In the genomic region with DNA sequence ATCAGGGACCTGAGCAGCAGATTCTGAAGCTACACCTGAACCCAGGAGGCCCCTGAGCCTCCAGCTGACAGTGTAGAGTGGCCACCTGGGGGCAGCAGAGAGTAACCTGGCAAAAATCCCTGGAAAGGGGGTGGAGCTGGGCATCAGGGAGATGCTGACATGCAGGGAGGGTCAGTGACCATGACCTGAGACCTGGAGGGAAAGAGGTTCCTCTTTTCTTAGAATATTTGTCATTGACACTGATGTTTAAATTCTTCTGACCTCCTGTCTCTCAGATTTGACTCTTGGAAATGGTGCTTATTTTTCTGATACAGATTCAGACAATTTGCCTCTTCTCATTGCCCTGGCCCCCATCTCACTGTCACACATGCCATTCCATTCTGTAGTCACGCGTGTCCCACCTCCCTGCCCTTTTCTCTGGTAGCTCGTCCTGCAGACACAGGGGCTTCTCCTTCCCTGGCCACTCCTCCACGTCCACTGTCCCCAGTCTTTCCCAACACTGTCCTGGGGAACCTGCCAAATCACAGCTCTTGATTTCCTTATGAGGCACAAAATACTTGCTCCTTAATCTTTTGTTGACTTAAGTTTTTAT, we compare ENCODE assay signal across 8 cellular contexts.
DNase-seq lines count a peak whose midpoint lies in the region; ATAC-seq and TF ChIP-seq lines count a peak whose summit lies in the region.

No MANE protein-coding gene starts in this region.

- peak overlapping the region in 5 of 6 donors; percentile 7 to 80 (median 30) for H3K27ac Mint-ChIP-seq in immature natural killer cell

- H3K4me3 ChIP-seq in BE2C (ENCODE audit: low read depth, low read length) (no peak overlapping the region), SJCRH30 (no peak overlapping the region)

- no peaks in the 10 kb centered on the region for H3K4me1 ChIP-seq in BE2C
- no peaks in the 10 kb centered on the region for H3K4me1 ChIP-seq in SJCRH30

- TF ChIP-seq CTCF in BE2C (IDR thresholded peaks at IDR 0.05; ENCODE audit: low read depth, low read length), result peak; percentile 86

- H3K36me3 ChIP-seq in BE2C (no peaks in the 10 kb centered on the region), SJCRH30 (no peaks in the 10 kb centered on the region)

- no peaks in the 10 kb centered on the region; the same call in 1 of the 2 replicates for H3K9me3 ChIP-seq in BE2C
- H3K9me3 ChIP-seq in SJCRH30 (replicated peaks), result no peaks in the 10 kb centered on the region

- TF ChIP-seq POLR2A in GM19193 (IDR thresholded peaks at IDR 0.05; ENCODE audit: extremely low read depth, insufficient read depth, insufficient read length), result peak; percentile 35

- H3K4me1 Mint-ChIP-seq in immature natural killer cell, result peaks cover 51 to 84% of the 10 kb centered on the region in 2 donors

- no peaks in the 10 kb centered on the region for H3K9me3 Mint-ChIP-seq in immature natural killer cell

- peaks cover 4 to 20% (median 5%) of the 10 kb centered on the region in 3 donors for H3K36me3 Mint-ChIP-seq in immature natural killer cell

- H3K4me3 Mint-ChIP-seq in immature natural killer cell, result no peak overlapping the region

- ATAC-seq in GM19324 (IDR thresholded peaks at IDR 0.05; ENCODE audit: low FRiP score, unreplicated experiment), result no peak

- no peak overlapping the region for H3K27ac ChIP-seq in SJCRH30

- DNase-seq in BE2C, result peak; percentile 66
- DNase-seq in SJCRH30, result peak; percentile 35 to 72
- DNase-seq in activated naive CD8-positive, alpha-beta T cell treated with anti-CD3 and anti-CD28 coated beads, Interleukin-2, amount 50 U/mL, for 16 hours (ENCODE audit: low read depth, low spot score), result peak; percentile 6
- peak; percentile 44 to 56 (median 50) for DNase-seq in immature natural killer cell
- peak; percentile 46 for DNase-seq in stimulated activated CD4-positive, alpha-beta T cell treated with anti-CD3 and anti-CD28 coated beads, Interleukin-4, amount 100 ng/mL, for 24 hours
- no peak for DNase-seq in central memory CD4-positive, alpha-beta T cell

- peaks cover 2 to 4% (median 3%) of the 10 kb centered on the region in 3 donors for H3K27me3 Mint-ChIP-seq in immature natural killer cell (ENCODE audit: low read depth in 3 of 3)

- H3K27me3 ChIP-seq in BE2C (peaks cover 7% of the 10 kb centered on the region; the same call in 1 of the 2 replicates), SJCRH30 (no peaks in the 10 kb centered on the region)
